ENCODE assay signal across 8 cellular contexts in genomic region chr3:115100172-115100571, GRCh38. TPM values are rescaled to one million over a fixed set of nuclear protein-coding genes. Genes with fewer than 3 reads are reported as not detected.
DNase-seq lines count a peak whose midpoint lies in the region; ATAC-seq lines count a peak whose summit lies in the region.

No MANE protein-coding gene starts in this region.

- in situ Hi-C loops in KBM-7 (cut with MboI; ENCODE audit: low pct_unique_long_range_greater_than_20kb, low sequenced_read_pairs): no loop called here

- DNase-seq in COLO668 (lab: John Stamatoyannopoulos, UW; ENCODE audit: unreplicated experiment): peak; percentile 1
- peak; percentile 46 for DNase-seq in KBM-7
- peak; percentile 65 for DNase-seq in SW480 (ENCODE audit: low spot score)
- DNase-seq in epithelial cell of prostate (ENCODE audit: low read depth, low spot score): peak; percentile 34
- DNase-seq in myocyte (ENCODE audit: low read depth): peak; percentile 76
- no peak for DNase-seq in CD1c-positive myeloid dendritic cell (ENCODE audit: extremely low spot score)
- DNase-seq in stimulated activated CD4-positive, alpha-beta T cell treated with anti-CD3 and anti-CD28 coated beads, Interleukin-2, amount 100 ng/mL, for 24 hours: no peak

- peak; percentile 70 for ATAC-seq in GM19351 (IDR thresholded peaks at IDR 0.05; ENCODE audit: unreplicated experiment)

- H3K27ac ChIP-seq in epithelial cell of prostate: peak overlapping the region; percentile 23

RNA-seq across cellular contexts. Expression of gene ZBTB20, which starts 46.9 kb away (rescaled TPM):
- 62.4 and 88.9 TPM in 2 replicates for total RNA-seq in myocyte
- polyA plus RNA-seq in myocyte (2012): 7.4 TPM

Comparison
In these comparisons a context has a peak if more than half of its experiments do, and no peak if none do; other contexts are left out.
1. DNase-seq: peak in COLO668 (single experiment), KBM-7 (single experiment), SW480 (single experiment), epithelial cell of prostate (single experiment) and myocyte (single experiment); none in CD1c-positive myeloid dendritic cell (single experiment) and stimulated activated CD4-positive, alpha-beta T cell treated with anti-CD3 and anti-CD28 coated beads, Interleukin-2, amount 100 ng/mL, for 24 hours (0 of 2).